In genomic region chr4:952881-953573, GRCh38 we compare ENCODE assay signal across 27 cellular contexts. TPM values are rescaled to one million over a fixed set of nuclear protein-coding genes. Genes with fewer than 3 reads are reported as not detected.
DNase-seq lines count a peak whose midpoint lies in the region; ATAC-seq and TF ChIP-seq lines count a peak whose summit lies in the region.
"Had no signal": no experiment of that assay in that cellular context is flagged by ENCODE, and none has a peak within 500 bp of the region (broad histone marks: within the 10 kb centered on the region; RNA-seq: fewer than 3 reads in every experiment).

No MANE protein-coding gene starts in this region.

- TF ChIP-seq CTCF in CD14-positive monocyte (IDR thresholded peaks at IDR 0.05) (no peak), colonic mucosa (IDR thresholded peaks at IDR 0.05) (no peak), prostate gland (IDR thresholded peaks at IDR 0.05) (no peak)

- no peak overlapping the region for H3K9ac ChIP-seq in colonic mucosa (ENCODE audit: low read depth in 2 of 2, low read length in 2 of 2)
- H3K9ac ChIP-seq: GM23248 had no signal

- intact Hi-C loops in activated CD4-positive, alpha-beta memory T cell treated with anti-CD3 and anti-CD28 coated beads for 36 hours (cut with micrococcal nuclease), result no loop called here
- intact Hi-C loops in CD14-positive monocyte (cut with micrococcal nuclease), result no loop called here
- intact Hi-C loops in colonic mucosa (cut with DNase I), result no loop called here
- intact Hi-C loops in sciatic nerve (cut with DNase I), result no loop called here
- intact Hi-C loops in prostate gland (cut with DNase I), result no loop called here

- no peak for ATAC-seq in sciatic nerve
- ATAC-seq: heart right ventricle, pancreas had no signal

- no peaks in the 10 kb centered on the region for H3K9me3 Mint-ChIP-seq in activated CD4-positive, alpha-beta memory T cell treated with anti-CD3 and anti-CD28 coated beads for 36 hours
- H3K9me3 Mint-ChIP-seq in activated CD4-positive, alpha-beta memory T cell treated with anti-CD3 and anti-CD28 coated beads, Interleukin-2, amount 10 ng/mL, durations not matched to agents 7 days and 5 days, result no peaks in the 10 kb centered on the region
- peaks cover 0 to 6% (median 0%) of the 10 kb centered on the region in 7 donors for H3K9me3 Mint-ChIP-seq in CD14-positive monocyte
- H3K9me3 Mint-ChIP-seq: brain; CD4-positive, alpha-beta T cell; nephron progenitor cell had no signal

- H3K27ac ChIP-seq in colonic mucosa (no peak overlapping the region), prostate gland (no peak overlapping the region)
- H3K27ac ChIP-seq: adrenal gland, dorsolateral prefrontal cortex, GM23248, heart right ventricle, pancreas, Peyer's patch, transverse colon had no signal

- DNase-seq in activated CD4-positive, alpha-beta memory T cell treated with anti-CD3 and anti-CD28 coated beads for 36 hours, result peak; percentile 7
- no peak for DNase-seq in activated CD4-positive, alpha-beta memory T cell treated with anti-CD3 and anti-CD28 coated beads, Interleukin-2, amount 10 ng/mL, durations not matched to agents 7 days and 5 days
- DNase-seq in CD14-positive monocyte (ENCODE audit: low spot score) (peak; percentile 28), colonic mucosa (peak; percentile 15), sciatic nerve (ENCODE audit: low spot score) (peak; percentile 51), prostate gland (ENCODE audit: low spot score) (no peak), NK-92 (lab: John Stamatoyannopoulos, UW; ENCODE audit: unreplicated experiment) (no peak), HK-2 (ENCODE audit: unreplicated experiment) (no peak)
- DNase-seq: activated CD4-positive, alpha-beta T cell treated with anti-CD3 and anti-CD28 coated beads for 4 hours; activated CD8-positive, alpha-beta memory T cell treated with anti-CD3 and anti-CD28 coated beads for 24 hours; CD4-positive, alpha-beta T cell; cerebellar nuclear complex; GM23248; heart right ventricle; NCI-H1048; NCI-H1694; nephron progenitor cell; stimulated activated CD4-positive, alpha-beta T cell treated with anti-CD3 and anti-CD28 coated beads, Interleukin-2, amount 100 ng/mL, for 48 hours; T-helper 9 cell; transverse colon had no signal

- H3K4me3 ChIP-seq in colonic mucosa (no peak overlapping the region), prostate gland (no peak overlapping the region)
- H3K4me3 ChIP-seq: adrenal gland, dorsolateral prefrontal cortex, GM23248, heart right ventricle, lung, pancreas, Peyer's patch, transverse colon had no signal

- CTCF ChIA-PET in activated CD4-positive, alpha-beta memory T cell treated with anti-CD3 and anti-CD28 coated beads for 36 hours (lab: Charles Lee), result no interaction called here
- CTCF ChIA-PET in activated CD4-positive, alpha-beta memory T cell treated with anti-CD3 and anti-CD28 coated beads, Interleukin-2, amount 10 ng/mL, durations not matched to agents 7 days and 5 days (lab: Charles Lee), result no interaction called here

- H3K9me3 ChIP-seq in colonic mucosa, result no peaks in the 10 kb centered on the region
- no peaks in the 10 kb centered on the region for H3K9me3 ChIP-seq in prostate gland
- H3K9me3 ChIP-seq: adrenal gland, heart right ventricle, pancreas, Peyer's patch, transverse colon had no signal

- H3K36me3 ChIP-seq in colonic mucosa (no peaks in the 10 kb centered on the region), prostate gland (no peaks in the 10 kb centered on the region)
- H3K36me3 ChIP-seq: adrenal gland, pancreas had no signal

- no peak overlapping the region for H3K4me3 Mint-ChIP-seq in activated CD4-positive, alpha-beta memory T cell treated with anti-CD3 and anti-CD28 coated beads for 36 hours
- no peak overlapping the region for H3K4me3 Mint-ChIP-seq in activated CD4-positive, alpha-beta memory T cell treated with anti-CD3 and anti-CD28 coated beads, Interleukin-2, amount 10 ng/mL, durations not matched to agents 7 days and 5 days
- no peak overlapping the region for H3K4me3 Mint-ChIP-seq in CD14-positive monocyte
- H3K4me3 Mint-ChIP-seq: brain; CD4-positive, alpha-beta T cell; nephron progenitor cell had no signal

- TF ChIP-seq POLR2A in prostate gland (IDR thresholded peaks at IDR 0.05), result no peak

- H3K27ac Mint-ChIP-seq in activated CD4-positive, alpha-beta memory T cell treated with anti-CD3 and anti-CD28 coated beads for 36 hours, result no peak overlapping the region
- H3K27ac Mint-ChIP-seq in activated CD4-positive, alpha-beta memory T cell treated with anti-CD3 and anti-CD28 coated beads, Interleukin-2, amount 10 ng/mL, durations not matched to agents 7 days and 5 days, result no peak overlapping the region
- peak overlapping the region in 1 of 7 donors; percentile 66 for H3K27ac Mint-ChIP-seq in CD14-positive monocyte
- H3K27ac Mint-ChIP-seq: CD4-positive, alpha-beta T cell had no signal

- H3K27me3 Mint-ChIP-seq in activated CD4-positive, alpha-beta memory T cell treated with anti-CD3 and anti-CD28 coated beads for 36 hours, result no peaks in the 10 kb centered on the region
- no peaks in the 10 kb centered on the region for H3K27me3 Mint-ChIP-seq in activated CD4-positive, alpha-beta memory T cell treated with anti-CD3 and anti-CD28 coated beads, Interleukin-2, amount 10 ng/mL, durations not matched to agents 7 days and 5 days
- H3K27me3 Mint-ChIP-seq in CD14-positive monocyte (ENCODE audit: low read depth in 3 of 3), result no peaks in the 10 kb centered on the region
- H3K27me3 Mint-ChIP-seq: CD4-positive, alpha-beta T cell had no signal

- no peaks in the 10 kb centered on the region for H3K27me3 ChIP-seq in colonic mucosa
- no peaks in the 10 kb centered on the region for H3K27me3 ChIP-seq in prostate gland (replicated peaks; ENCODE audit: insufficient read depth)
- H3K27me3 ChIP-seq: adrenal gland, dorsolateral prefrontal cortex, heart right ventricle, pancreas, Peyer's patch, transverse colon had no signal

- POLR2A ChIA-PET in activated CD4-positive, alpha-beta memory T cell treated with anti-CD3 and anti-CD28 coated beads for 36 hours (lab: Charles Lee), result no interaction called here
- POLR2A ChIA-PET in activated CD4-positive, alpha-beta memory T cell treated with anti-CD3 and anti-CD28 coated beads, Interleukin-2, amount 10 ng/mL, durations not matched to agents 7 days and 5 days (lab: Charles Lee), result no interaction called here

- H3K4me1 ChIP-seq in colonic mucosa, result no peaks in the 10 kb centered on the region
- no peaks in the 10 kb centered on the region for H3K4me1 ChIP-seq in prostate gland (replicated peaks)
- H3K4me1 ChIP-seq: pancreas, Peyer's patch, transverse colon had no signal

- 95% methylated on average over 26 of the region's 28 CpGs for WGBS in prostate gland

- H3K4me1 Mint-ChIP-seq in activated CD4-positive, alpha-beta memory T cell treated with anti-CD3 and anti-CD28 coated beads for 36 hours (ENCODE audit: low read depth), result no peaks in the 10 kb centered on the region
- no peaks in the 10 kb centered on the region for H3K4me1 Mint-ChIP-seq in activated CD4-positive, alpha-beta memory T cell treated with anti-CD3 and anti-CD28 coated beads, Interleukin-2, amount 10 ng/mL, durations not matched to agents 7 days and 5 days
- no peaks in the 10 kb centered on the region for H3K4me1 Mint-ChIP-seq in CD14-positive monocyte
- H3K4me1 Mint-ChIP-seq: brain had no signal

- H3K36me3 Mint-ChIP-seq in activated CD4-positive, alpha-beta memory T cell treated with anti-CD3 and anti-CD28 coated beads for 36 hours, result peaks cover 6% of the 10 kb centered on the region
- H3K36me3 Mint-ChIP-seq in activated CD4-positive, alpha-beta memory T cell treated with anti-CD3 and anti-CD28 coated beads, Interleukin-2, amount 10 ng/mL, durations not matched to agents 7 days and 5 days (ENCODE audit: low read depth), result no peaks in the 10 kb centered on the region
- peaks cover 44 to 70% of the 10 kb centered on the region in 2 donors for H3K36me3 Mint-ChIP-seq in CD14-positive monocyte

RNA-seq across cellular contexts. Expression of gene DGKQ, which starts 20.3 kb away (rescaled TPM):
- total RNA-seq in activated CD4-positive, alpha-beta memory T cell treated with anti-CD3 and anti-CD28 coated beads for 36 hours, result 10 to 100 TPM; 11.1 to 11.4 TPM
- 10 to 100 TPM; 13.8 to 14.7 TPM for total RNA-seq in activated CD4-positive, alpha-beta memory T cell treated with anti-CD3 and anti-CD28 coated beads, Interleukin-2, amount 10 ng/mL, durations not matched to agents 7 days and 5 days
- polyA plus RNA-seq in CD14-positive monocyte, result 1 to 10 TPM in 1 of 2 donors, under 1 TPM in 1; 0.58 to 2.4 TPM
- total RNA-seq in colonic mucosa (10 to 100 TPM; 39.4 to 68.2 TPM), sciatic nerve (9.6 TPM), prostate gland (10 to 100 TPM; 10.4 to 17.1 TPM)

RNA-seq across cellular contexts. Expression of gene TMEM175, which starts 20.8 kb away (rescaled TPM):
- 10 to 100 TPM; 13.8 to 15.8 TPM for total RNA-seq in activated CD4-positive, alpha-beta memory T cell treated with anti-CD3 and anti-CD28 coated beads for 36 hours
- total RNA-seq in activated CD4-positive, alpha-beta memory T cell treated with anti-CD3 and anti-CD28 coated beads, Interleukin-2, amount 10 ng/mL, durations not matched to agents 7 days and 5 days, result 10 to 100 TPM; 24.1 to 28.8 TPM
- polyA plus RNA-seq in CD14-positive monocyte, result 10 to 100 TPM; 18.9 to 20.7 TPM
- total RNA-seq in colonic mucosa (10 to 100 TPM; 17.7 to 30.2 TPM), sciatic nerve (26.8 TPM), prostate gland (10 to 100 TPM; 44.1 to 74.6 TPM)

RNA-seq across cellular contexts. Expression of gene GAK, which starts 20.9 kb away (rescaled TPM):
- total RNA-seq in activated CD4-positive, alpha-beta memory T cell treated with anti-CD3 and anti-CD28 coated beads for 36 hours, result 100 to 1,000 TPM in 1 of 2 experiments, 10 to 100 TPM in 1; 97.0 to 101 TPM
- 100 to 1,000 TPM; 139 to 156 TPM for total RNA-seq in activated CD4-positive, alpha-beta memory T cell treated with anti-CD3 and anti-CD28 coated beads, Interleukin-2, amount 10 ng/mL, durations not matched to agents 7 days and 5 days
- polyA plus RNA-seq in CD14-positive monocyte, result 10 to 100 TPM; 40.3 to 54.9 TPM
- total RNA-seq in colonic mucosa (100 to 1,000 TPM; 198 to 266 TPM), sciatic nerve (96.6 TPM), prostate gland (100 to 1,000 TPM; 158 to 181 TPM)

RNA-seq across cellular contexts. Expression of gene IDUA, which starts 33.8 kb away (rescaled TPM):
- total RNA-seq in activated CD4-positive, alpha-beta memory T cell treated with anti-CD3 and anti-CD28 coated beads for 36 hours, result 10 to 100 TPM in 1 of 2 experiments, 1 to 10 TPM in 1; 9.0 to 10.1 TPM
- 10 to 100 TPM; 18.8 to 19.0 TPM for total RNA-seq in activated CD4-positive, alpha-beta memory T cell treated with anti-CD3 and anti-CD28 coated beads, Interleukin-2, amount 10 ng/mL, durations not matched to agents 7 days and 5 days
- 1 to 10 TPM; 6.4 to 8.5 TPM for polyA plus RNA-seq in CD14-positive monocyte
- total RNA-seq in colonic mucosa (10 to 100 TPM; 18.8 to 22.4 TPM), sciatic nerve (36.7 TPM), prostate gland (10 to 100 TPM; 53.6 to 56.8 TPM)

RNA-seq across cellular contexts. Expression of gene SLC26A1, which starts 40.2 kb away (rescaled TPM):
- total RNA-seq in activated CD4-positive, alpha-beta memory T cell treated with anti-CD3 and anti-CD28 coated beads for 36 hours, result not detected
- under 1 TPM in 1 of 2 experiments, not detected in 1; 0.20 TPM for total RNA-seq in activated CD4-positive, alpha-beta memory T cell treated with anti-CD3 and anti-CD28 coated beads, Interleukin-2, amount 10 ng/mL, durations not matched to agents 7 days and 5 days
- polyA plus RNA-seq in CD14-positive monocyte, result under 1 TPM; 0.16 to 0.18 TPM
- 1 to 10 TPM in 1 of 2 donors, under 1 TPM in 1; 0.77 to 3.8 TPM for total RNA-seq in colonic mucosa
- 0.45 TPM for total RNA-seq in sciatic nerve
- total RNA-seq in prostate gland, result under 1 TPM; 0.27 to 0.34 TPM
- total RNA-seq: CD4-positive, alpha-beta T cell had no signal
- polyA plus RNA-seq: keratinocyte had no signal

Comparison
In these comparisons a context has a peak if more than half of its experiments do, and no peak if none do; other contexts are left out.
1. DNase-seq: peak in activated CD4-positive, alpha-beta memory T cell treated with anti-CD3 and anti-CD28 coated beads for 36 hours (single experiment), CD14-positive monocyte (single experiment), colonic mucosa (single experiment) and sciatic nerve (single experiment); none in activated CD4-positive, alpha-beta memory T cell treated with anti-CD3 and anti-CD28 coated beads, Interleukin-2, amount 10 ng/mL, durations not matched to agents 7 days and 5 days (single experiment), prostate gland (single experiment), NK-92 (single experiment) and HK-2 (single experiment).